2 cellular contexts compared by ENCODE assay signal in the genomic region with DNA sequence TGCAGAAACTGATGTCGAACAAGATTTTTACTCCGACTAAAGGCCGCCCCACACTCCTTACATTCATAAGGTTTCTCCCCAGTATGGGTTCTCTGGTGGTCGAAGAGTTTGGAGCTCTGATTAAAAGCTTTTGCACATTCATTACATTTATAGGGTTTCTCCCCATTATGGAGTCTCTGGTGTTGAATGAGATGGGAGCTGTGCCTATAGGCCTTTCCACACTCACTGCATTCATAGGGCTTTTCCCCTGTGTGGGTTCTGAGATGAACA.
TF ChIP-seq lines count a peak whose summit lies in the region.

No MANE protein-coding gene starts in this region.

TF ChIP-seq in K562, 482 proteins besides CTCF, POLR2A, EP300 and RAD21:
- TF ChIP-seq ZNF274 (IDR thresholded peaks at IDR 0.05; ENCODE audit: borderline replicate concordance, low read depth, low read length) = peak; percentile 33; the same call in 1 of the 2 replicates

TF ChIP-seq in H1, 55 proteins besides CTCF, POLR2A, EP300 and RAD21:
- TF ChIP-seq ZNF274 (IDR thresholded peaks at IDR 0.05; ENCODE audit: borderline replicate concordance, extremely low read depth, low read length) = peak; percentile 20
